In genomic region chrX:46715997-46716396, GRCh38 we compare ENCODE assay signal across 21 cellular contexts. TPM values are rescaled to one million over a fixed set of nuclear protein-coding genes. Genes with fewer than 3 reads are reported as not detected.
DNase-seq lines count a peak whose midpoint lies in the region; ATAC-seq, FAIRE-seq and TF ChIP-seq lines count a peak whose summit lies in the region.
"Had no signal": no experiment of that assay in that cellular context is flagged by ENCODE, and none has a peak within 500 bp of the region (broad histone marks: within the 10 kb centered on the region; RNA-seq: fewer than 3 reads in every experiment).

No MANE protein-coding gene starts in this region.

- DNase-seq in activated CD8-positive, alpha-beta memory T cell treated with anti-CD3 and anti-CD28 coated beads, Interleukin-2, amount 10 ng/mL, durations not matched to agents 7 days and 5 days, result no peak
- DNase-seq in activated CD8-positive, alpha-beta memory T cell treated with anti-CD3 and anti-CD28 coated beads, Interleukin-2, amount 50 U/mL, for 48 hours, result no peak
- DNase-seq in GM12878 (ENCODE audit: low read depth, low spot score) (no peak), NOMO-1 (lab: John Stamatoyannopoulos, UW; ENCODE audit: unreplicated experiment in 2 of 2) (no peak), NCI-H1436 treated with DMSO at 0.1 percent for 48 hours (lab: John Stamatoyannopoulos, UW) (no peak)
- DNase-seq in stimulated activated naive CD4-positive, alpha-beta T cell treated with Interleukin-2 at 50 U/mL for 16 hours (lab: John Stamatoyannopoulos, UW), result no peak
- DNase-seq: H9, Kasumi-1, MG63, NCI-H1092 treated with DMSO at 0.1 percent for 48 hours, NCI-H2107, NCI-H226, NCI-H524, NCI-H82, SJCRH30 had no signal

- H3K27ac Mint-ChIP-seq in activated CD8-positive, alpha-beta memory T cell treated with anti-CD3 and anti-CD28 coated beads, Interleukin-2, amount 10 ng/mL, durations not matched to agents 7 days and 5 days, result peak overlapping the region; percentile 70
- H3K27ac Mint-ChIP-seq: H9 had no signal

- no peak for TF ChIP-seq RAD21 in GM12878 (IDR thresholded peaks at IDR 0.05; ENCODE audit: insufficient read depth, low read depth, low read length)

- intact Hi-C loops in GM12878 (cut with micrococcal nuclease; ENCODE audit: unreplicated experiment), result no loop called here

- no peak for FAIRE-seq in GM12878 (lab: Jason Lieb, UNC)
- FAIRE-seq: D721Med, HTR-8/SVneo had no signal

- H3K36me3 Mint-ChIP-seq in activated CD8-positive, alpha-beta memory T cell treated with anti-CD3 and anti-CD28 coated beads, Interleukin-2, amount 10 ng/mL, durations not matched to agents 7 days and 5 days, result peaks cover 4% of the 10 kb centered on the region

- no peak for TF ChIP-seq EP300 in GM12878 (IDR thresholded peaks at IDR 0.05; ENCODE audit: borderline replicate concordance in 1 of 2, control insufficient read depth in 1 of 2, low read depth in 2 of 2, low read length in 2 of 2)

- no peak overlapping the region for H3K9ac ChIP-seq in OCI-LY1 (ENCODE audit: low read length)
- no peak overlapping the region for H3K9ac ChIP-seq in GM12878 (ENCODE audit: control insufficient read depth, insufficient read depth, low read length)
- H3K9ac ChIP-seq: BLaER1 treated with 17β-estradiol and CSF1 and Interleukin-3, amounts not matched to agents 10 nM and 100 nM had no signal

- H3K4me2 ChIP-seq in OCI-LY1 (ENCODE audit: low read length), result peak overlapping the region; percentile 37; the same call in 1 of the 2 replicates
- peak overlapping the region; percentile 60 for H3K4me2 ChIP-seq in GM12878 (ENCODE audit: control insufficient read depth, insufficient read depth)

- TF ChIP-seq CTCF in OCI-LY1 (IDR thresholded peaks at IDR 0.05; ENCODE audit: low read length) (no peak), GM12878 (IDR thresholded peaks at IDR 0.05 in 2 of 3, conservative IDR thresholded peaks at IDR 0.05 in 1 of 3; ENCODE audit: control insufficient read depth in 2 of 3, extremely low read depth in 1 of 3, insufficient read depth in 1 of 3, low read depth in 3 of 3, low read length in 3 of 3) (no peak)

- SMC1A ChIA-PET in GM12878 (lab: Charles Lee; ENCODE audit: uncharacterized antibody, unreplicated experiment), result interaction anchor here (0.6 to 5.7 kb wide), 13 partner anchors 8 to 160 kb away, joined by 3 to 31 read pairs (median 4); no protein-coding TSS in a partner anchor

- TF ChIP-seq POLR2A in GM12878 (IDR thresholded peaks at IDR 0.05; ENCODE audit: low read depth, low read length), result no peak

- no TSS peak for BruUV-seq in GM12878 (replicated peaks; lab: Mats Ljungman, UMichigan)

- no peaks in the 10 kb centered on the region for H3F3A ChIP-seq in OCI-LY1 (ENCODE audit: insufficient read depth, low read length)

- H3K36me3 ChIP-seq in OCI-LY1 (ENCODE audit: insufficient read depth, low read length) (no peaks in the 10 kb centered on the region), GM12878 (ENCODE audit: control insufficient read depth in 2 of 2, insufficient read depth in 2 of 2, low read length in 1 of 2) (no peaks in the 10 kb centered on the region; a peak in 1 of 4 replicates)
- H3K36me3 ChIP-seq: BLaER1 treated with 17β-estradiol and CSF1 and Interleukin-3, amounts not matched to agents 10 nM and 100 nM; MG63; SJCRH30 had no signal

- CTCF ChIA-PET in activated CD8-positive, alpha-beta memory T cell treated with anti-CD3 and anti-CD28 coated beads, Interleukin-2, amount 10 ng/mL, durations not matched to agents 7 days and 5 days (lab: Charles Lee), result no interaction called here
- CTCF ChIA-PET in GM12878 (lab: Yijun Ruan, JAX), result interaction anchor here (0.7 to 1.3 kb wide), 3 partner anchors 11 to 39 kb away, joined by 3 to 5 read pairs (median 3); no protein-coding TSS in a partner anchor

- H3K9me3 ChIP-seq in OCI-LY1 (ENCODE audit: low read length) (no peaks in the 10 kb centered on the region), GM12878 (replicated peaks; ENCODE audit: control insufficient read depth, insufficient read depth, low read length) (no peaks in the 10 kb centered on the region; the same call in 1 of the 3 replicates)
- H3K9me3 ChIP-seq: MG63, SJCRH30 had no signal

- no peaks in the 10 kb centered on the region for H3K9me2 ChIP-seq in OCI-LY1 (ENCODE audit: low read depth, low read length)

- POLR2A ChIA-PET in GM12878 (lab: Charles Lee), result interaction anchor here (1.6 to 1.8 kb wide), 2 partner anchors 10 to 23 kb away, joined by 7 read pairs; no protein-coding TSS in a partner anchor

- H3K4me3 ChIP-seq in OCI-LY1 (ENCODE audit: low read depth, low read length, poor library complexity, severe bottlenecking), result no peak overlapping the region
- peak overlapping the region; percentile 13; the same call in 1 of the 2 replicates for H3K4me3 ChIP-seq in GM12878
- H3K4me3 ChIP-seq: BLaER1 treated with 17β-estradiol and CSF1 and Interleukin-3, amounts not matched to agents 10 nM and 100 nM; MG63; SJCRH30 had no signal

- no peaks in the 10 kb centered on the region for H4K20me1 ChIP-seq in OCI-LY1 (ENCODE audit: insufficient read depth, low read length)
- H4K20me1 ChIP-seq in GM12878 (ENCODE audit: control insufficient read depth, insufficient read depth), result no peaks in the 10 kb centered on the region
- H4K20me1 ChIP-seq: BLaER1 treated with 17β-estradiol and CSF1 and Interleukin-3, amounts not matched to agents 10 nM and 100 nM had no signal

- H3K4me1 Mint-ChIP-seq in activated CD8-positive, alpha-beta memory T cell treated with anti-CD3 and anti-CD28 coated beads, Interleukin-2, amount 10 ng/mL, durations not matched to agents 7 days and 5 days, result peaks cover 51% of the 10 kb centered on the region

- no peak overlapping the region for H2AFZ ChIP-seq in OCI-LY1 (ENCODE audit: low read length)
- no peak overlapping the region for H2AFZ ChIP-seq in GM12878 (ENCODE audit: control insufficient read depth, low read depth, low read length)

- in situ Hi-C loops in GM12878 (cut with MboI), result no loop called here

- peaks cover 71% of the 10 kb centered on the region for H3K4me1 ChIP-seq in OCI-LY1 (ENCODE audit: insufficient read depth, low read length, severe bottlenecking)
- peaks cover 43% of the 10 kb centered on the region for H3K4me1 ChIP-seq in GM12878 (ENCODE audit: control insufficient read depth, insufficient read depth, low read length)
- H3K4me1 ChIP-seq: SJCRH30 had no signal

- peaks cover 52% of the 10 kb centered on the region for H3K79me2 ChIP-seq in OCI-LY1 (ENCODE audit: insufficient read depth, low read length)
- H3K79me2 ChIP-seq in GM12878 (ENCODE audit: control insufficient read depth, insufficient read depth, low read length), result peaks cover 76% of the 10 kb centered on the region

- peak; percentile 35 for ATAC-seq in activated CD8-positive, alpha-beta memory T cell treated with anti-CD3 and anti-CD28 coated beads, Interleukin-2, amount 10 ng/mL, durations not matched to agents 7 days and 5 days
- ATAC-seq in GM12878, result peak; percentile 21
- ATAC-seq: Panc1 had no signal

- WGBS in GM12878 (ENCODE audit: insufficient coverage, insufficient replicate concordance, low lambda C conversion rate, missing lambda C conversion rate), result 0% methylated on average over 1 of the region's 1 CpG

- H3K9me3 Mint-ChIP-seq in activated CD8-positive, alpha-beta memory T cell treated with anti-CD3 and anti-CD28 coated beads, Interleukin-2, amount 10 ng/mL, durations not matched to agents 7 days and 5 days (ENCODE audit: low read depth), result no peaks in the 10 kb centered on the region
- H3K9me3 Mint-ChIP-seq: IgD-negative memory B cell had no signal

- H3K27ac ChIP-seq in OCI-LY1 (ENCODE audit: low read depth, low read length, poor library complexity, severe bottlenecking), result peak overlapping the region; percentile 46
- peak overlapping the region; percentile 66 for H3K27ac ChIP-seq in GM12878 (ENCODE audit: control insufficient read depth, insufficient read depth)
- H3K27ac ChIP-seq: SJCRH30 had no signal

- no peaks in the 10 kb centered on the region for H3K27me3 ChIP-seq in OCI-LY1 (ENCODE audit: insufficient read depth, low read length)
- no peaks in the 10 kb centered on the region for H3K27me3 ChIP-seq in GM12878 (replicated peaks in 1 of 2; ENCODE audit: control insufficient read depth in 2 of 2, insufficient read depth in 2 of 2, low read length in 1 of 2)
- H3K27me3 ChIP-seq: BLaER1 treated with 17β-estradiol and CSF1 and Interleukin-3, amounts not matched to agents 10 nM and 100 nM; MG63; SJCRH30 had no signal

- H3K4me3 Mint-ChIP-seq in activated CD8-positive, alpha-beta memory T cell treated with anti-CD3 and anti-CD28 coated beads, Interleukin-2, amount 10 ng/mL, durations not matched to agents 7 days and 5 days, result peak overlapping the region; percentile 50
- H3K4me3 Mint-ChIP-seq: H9 had no signal

- RAD21 ChIA-PET in GM12878 (lab: Charles Lee; ENCODE audit: unreplicated experiment), result interaction anchor here (0.7 to 2.0 kb wide), 6 partner anchors 11 to 87 kb away, joined by 3 to 10 read pairs (median 4); no protein-coding TSS in a partner anchor

- H3K27me3 Mint-ChIP-seq in activated CD8-positive, alpha-beta memory T cell treated with anti-CD3 and anti-CD28 coated beads, Interleukin-2, amount 10 ng/mL, durations not matched to agents 7 days and 5 days, result no peaks in the 10 kb centered on the region

TF ChIP-seq in GM12878, 131 proteins besides CTCF, POLR2A, EP300 and RAD21 (continues in another document):
- TF ChIP-seq BACH1 (IDR thresholded peaks at IDR 0.05; ENCODE audit: borderline replicate concordance), result no peak

RNA-seq across cellular contexts. Expression of gene SLC9A7, which starts 42.9 kb away (rescaled TPM):
- 10 to 100 TPM in 1 of 2 experiments, 1 to 10 TPM in 1; 9.1 to 19.0 TPM for total RNA-seq in activated CD8-positive, alpha-beta memory T cell treated with anti-CD3 and anti-CD28 coated beads, Interleukin-2, amount 10 ng/mL, durations not matched to agents 7 days and 5 days
- 129 and 137 TPM in 2 replicates for total RNA-seq in GM12878 (2013; cell fraction: nucleolus; rRNA removed)
- 54.2 and 56.2 TPM in 2 replicates for total RNA-seq in GM12878 (2014; rRNA removed)
- total RNA-seq in GM12878 (2014; rRNA removed; fragmentation: Illumina TruSeq; extraction: Trizol), result 61.9 and 62.8 TPM in 2 replicates
- 52.6 and 57.2 TPM in 2 replicates for total RNA-seq in GM12878 (2021)
- polyA plus RNA-seq in GM12878 (2011; ENCODE audit: low read depth), result 21.8 TPM
- 45.3 and 53.4 TPM in 2 replicates for polyA plus RNA-seq in GM12878 (2011; rRNA removed)
- 48.3 and 50.4 TPM in 2 replicates for polyA plus RNA-seq in GM12878 (2011; cell fraction: cytosol; rRNA removed)
- 47.2 and 56.5 TPM in 2 replicates for polyA plus RNA-seq in GM12878 (2011; cell fraction: nucleus; rRNA removed)
- 21.8 and 22.6 TPM in 2 replicates for polyA plus RNA-seq in GM12878 (2012)
- 31.0 and 36.2 TPM in 2 replicates for polyA plus RNA-seq in GM12878 (2014; fragmentation: Illumina TruSeq; extraction: Trizol)
- 1 to 10 TPM; 5.0 to 5.2 TPM for polyA plus RNA-seq in GM12878 (2014; fragmentation: Nextera tagmentation; extraction: Ambion mirVana)
- 24.8 and 28.4 TPM in 2 replicates for polyA plus RNA-seq in GM12878 (2014; rRNA removed)
- polyA plus RNA-seq in GM12878 (2016; fragmentation: Nextera tagmentation; extraction: Ambion mirVana), result 10 to 100 TPM; 13.1 to 14.1 TPM
- polyA minus RNA-seq in GM12878 (2011; rRNA and poly(A)+ RNA removed), result 162 and 177 TPM in 2 replicates
- polyA minus RNA-seq in GM12878 (2011; cell fraction: cytosol; rRNA and poly(A)+ RNA removed), result 36.6 and 42.8 TPM in 2 replicates
- polyA minus RNA-seq in GM12878 (2011; cell fraction: nucleus; rRNA and poly(A)+ RNA removed), result 28.0 and 49.2 TPM in 2 replicates
